ENCODE assay signal across 9 cellular contexts in genomic region chr10:103451091-103451801, GRCh38. TPM values are rescaled to one million over a fixed set of nuclear protein-coding genes. Genes with fewer than 3 reads are reported as not detected.
DNase-seq lines count a peak whose midpoint lies in the region; ATAC-seq, FAIRE-seq and TF ChIP-seq lines count a peak whose summit lies in the region.
"Had no signal": no experiment of that assay in that cellular context is flagged by ENCODE, and none has a peak within 500 bp of the region (broad histone marks: within the 10 kb centered on the region; RNA-seq: fewer than 3 reads in every experiment).

No MANE protein-coding gene starts in this region.

- ATAC-seq in GM21737 (IDR thresholded peaks at IDR 0.05; ENCODE audit: unreplicated experiment): no peak

- TF ChIP-seq POLR2A in GM12892 (IDR thresholded peaks at IDR 0.05; ENCODE audit: low read depth, low read length): no peak

- DNase-seq in 8988T: peak; percentile 89
- DNase-seq in GM12892 (ENCODE audit: insufficient read length): peak; percentile 66
- peak; percentile 21 for DNase-seq in T follicular helper cell (ENCODE audit: low read depth)
- DNase-seq in astrocyte of the hippocampus (ENCODE audit: low read depth, low spot score): peak; percentile 38
- DNase-seq in kidney: peak; percentile 92
- DNase-seq in stimulated activated CD4-positive, alpha-beta T cell treated with anti-CD3 and anti-CD28 coated beads, Interleukin-4, amount 100 ng/mL, for 24 hours: peak; percentile 50
- DNase-seq in NCI-H524 treated with DMSO at 0.1 percent for 48 hours (lab: John Stamatoyannopoulos, UW): no peak

- peaks cover 0 to 4% of the 10 kb centered on the region in 2 donors for H3K36me3 ChIP-seq in kidney (ENCODE audit: control insufficient read depth in 1 of 2, insufficient read depth in 2 of 2, low read length in 2 of 2)

- peak overlapping the region in 1 of 2 donors; percentile 58 for H3K9ac ChIP-seq in kidney (ENCODE audit: low read length in 2 of 2)

- H3K9me3 ChIP-seq in kidney (ENCODE audit: control insufficient read depth in 1 of 2, low read length in 2 of 2): no peaks in the 10 kb centered on the region

- peak overlapping the region; percentile 57 to 62 for H3K27ac ChIP-seq in kidney (ENCODE audit: low read depth in 2 of 2, low read length in 2 of 2)

- intact Hi-C loops in kidney (cut with DNase I): no loop called here

- peak overlapping the region; percentile 59 to 71 for H3K4me3 ChIP-seq in kidney (ENCODE audit: low read length in 2 of 2)

- TF ChIP-seq CTCF in kidney (IDR thresholded peaks at IDR 0.05; ENCODE audit: borderline replicate concordance, extremely low read depth, insufficient read depth): no peak

- FAIRE-seq in GM12892 (lab: Jason Lieb, UNC) (peak; percentile 80), kidney (lab: Jason Lieb, UNC) (no peak)

- H3K4me1 ChIP-seq in kidney (ENCODE audit: control insufficient read depth in 1 of 2, insufficient read depth in 1 of 2, low read depth in 1 of 2, low read length in 2 of 2): peaks cover 0 to 22% of the 10 kb centered on the region in 2 donors

RNA-seq across cellular contexts. Expression of gene CALHM2, which starts 0.9 kb away (rescaled TPM):
- 11.5 TPM for polyA plus RNA-seq in GM12892 (2012; ENCODE audit: missing spikeins)
- total RNA-seq in kidney: 26.0 TPM
- polyA plus RNA-seq in kidney (ENCODE audit: insufficient read depth, low read depth, low replicate concordance): 8.0 TPM
- polyA plus RNA-seq: neural cell had no signal

RNA-seq across cellular contexts. Expression of gene CALHM1, which starts 7.5 kb away (rescaled TPM):
- polyA plus RNA-seq in GM12892 (2012; ENCODE audit: missing spikeins): 0.53 TPM
- total RNA-seq in kidney: not detected
- polyA plus RNA-seq in kidney (ENCODE audit: insufficient read depth, low read depth, low replicate concordance): not detected
- polyA plus RNA-seq: neural cell had no signal

RNA-seq across cellular contexts. Expression of gene CALHM3, which starts 27.8 kb away (rescaled TPM):
- 0.47 TPM for polyA plus RNA-seq in GM12892 (2012; ENCODE audit: missing spikeins)
- total RNA-seq in kidney: not detected
- polyA plus RNA-seq in kidney (ENCODE audit: insufficient read depth, low read depth, low replicate concordance): not detected
- polyA plus RNA-seq: neural cell had no signal

RNA-seq across cellular contexts. Expression of gene NEURL1, which starts 42.3 kb away (rescaled TPM):
- polyA plus RNA-seq in GM12892 (2012; ENCODE audit: missing spikeins): 0.36 TPM
- total RNA-seq in kidney: 1.2 TPM
- polyA plus RNA-seq in kidney (ENCODE audit: insufficient read depth, low read depth, low replicate concordance): 1.2 TPM

RNA-seq across cellular contexts. Expression of gene PDCD11, which starts 54.8 kb away (rescaled TPM):
- polyA plus RNA-seq in GM12892 (2012; ENCODE audit: missing spikeins): 24.1 TPM
- total RNA-seq in kidney: 24.9 TPM
- 8.7 TPM for polyA plus RNA-seq in kidney (ENCODE audit: insufficient read depth, low read depth, low replicate concordance)
